23 cellular contexts compared by ENCODE assay signal in the genomic region with DNA sequence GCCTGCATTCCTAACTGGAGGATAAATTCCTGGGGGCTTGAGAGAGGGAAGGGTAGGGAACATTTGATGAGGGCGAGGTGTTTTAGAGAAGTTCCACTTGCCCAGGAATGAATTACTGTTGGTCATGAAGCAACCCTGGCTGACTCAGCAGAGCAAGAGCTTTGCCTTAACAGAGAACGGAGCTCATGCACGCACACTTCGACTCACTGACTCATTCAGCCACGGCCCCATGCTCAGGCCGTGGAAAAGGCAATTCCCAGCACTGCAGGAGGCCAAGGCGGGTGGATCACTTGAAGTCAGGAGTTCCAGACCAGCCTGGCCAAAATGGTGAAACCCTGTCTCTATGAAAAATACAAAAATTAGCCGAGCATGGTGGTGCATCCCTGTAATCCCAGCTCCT. TPM values are rescaled to one million over a fixed set of nuclear protein-coding genes. Genes with fewer than 3 reads are reported as not detected.
"Had no signal": no experiment of that assay in that cellular context is flagged by ENCODE, and none has a peak within 500 bp of the region (broad histone marks: within the 10 kb centered on the region; RNA-seq: fewer than 3 reads in every experiment).

No MANE protein-coding gene starts in this region.

RNA-seq across cellular contexts. Expression of a gene that starts 5.4 kb away (rescaled TPM):
- total RNA-seq: activated CD4-positive, alpha-beta memory T cell treated with anti-CD3 and anti-CD28 coated beads for 36 hours; activated CD4-positive, alpha-beta T cell treated with anti-CD3 and anti-CD28 coated beads, Interleukin-2, amount 10 ng/mL, durations not matched to agents 24 days and 14 days; activated naive CD4-positive, alpha-beta T cell treated with anti-CD3 and anti-CD28 coated beads for 36 hours; activated naive CD8-positive, alpha-beta T cell treated with anti-CD3 and anti-CD28 coated beads for 36 hours; activated T-helper 1 cell treated with anti-CD3 and anti-CD28 coated beads, Interleukin-12 subunit alpha, Interleukin-12 subunit beta, Interleukin-2, Interleukin-4 antibody, amounts not matched to agents 30 ng/mL and 10 ng/mL and 1 ng/mL, durations not matched to agents 14 hours and 24 hours and 36 hours; adrenal gland; aorta; body of pancreas; dermis blood vessel endothelial cell; esophagus squamous epithelium; glomerular endothelial cell; kidney epithelial cell; lower leg skin; pulmonary artery endothelial cell; right atrium auricular region; smooth muscle cell; stomach; thyroid gland had no signal
- polyA plus RNA-seq: aorta, smooth muscle cell, stomach had no signal

RNA-seq across cellular contexts. Expression of a gene that starts 25.9 kb away (rescaled TPM):
- total RNA-seq: activated CD4-positive, alpha-beta memory T cell treated with anti-CD3 and anti-CD28 coated beads for 36 hours; activated CD4-positive, alpha-beta T cell treated with anti-CD3 and anti-CD28 coated beads, Interleukin-2, amount 10 ng/mL, durations not matched to agents 24 days and 14 days; activated naive CD4-positive, alpha-beta T cell treated with anti-CD3 and anti-CD28 coated beads for 36 hours; activated naive CD8-positive, alpha-beta T cell treated with anti-CD3 and anti-CD28 coated beads for 36 hours; activated T-helper 1 cell treated with anti-CD3 and anti-CD28 coated beads, Interleukin-12 subunit alpha, Interleukin-12 subunit beta, Interleukin-2, Interleukin-4 antibody, amounts not matched to agents 30 ng/mL and 10 ng/mL and 1 ng/mL, durations not matched to agents 14 hours and 24 hours and 36 hours; aorta; body of pancreas; dermis blood vessel endothelial cell; esophagus squamous epithelium; glomerular endothelial cell; kidney epithelial cell; lower leg skin; omental fat pad; pulmonary artery endothelial cell; right atrium auricular region; smooth muscle cell; stomach; thyroid gland had no signal
- polyA plus RNA-seq: aorta, smooth muscle cell, stomach had no signal

RNA-seq across cellular contexts. Expression of a gene that starts 39.2 kb away (rescaled TPM):
- total RNA-seq: activated CD4-positive, alpha-beta memory T cell treated with anti-CD3 and anti-CD28 coated beads for 36 hours; activated CD4-positive, alpha-beta T cell treated with anti-CD3 and anti-CD28 coated beads, Interleukin-2, amount 10 ng/mL, durations not matched to agents 24 days and 14 days; activated naive CD4-positive, alpha-beta T cell treated with anti-CD3 and anti-CD28 coated beads for 36 hours; activated naive CD8-positive, alpha-beta T cell treated with anti-CD3 and anti-CD28 coated beads for 36 hours; aorta; body of pancreas; dermis blood vessel endothelial cell; esophagus squamous epithelium; kidney epithelial cell; lower leg skin; pulmonary artery endothelial cell; right atrium auricular region; smooth muscle cell; thyroid gland had no signal
- polyA plus RNA-seq: smooth muscle cell had no signal

RNA-seq across cellular contexts. Expression of a gene that starts 40.0 kb away (rescaled TPM):
- total RNA-seq: activated CD4-positive, alpha-beta memory T cell treated with anti-CD3 and anti-CD28 coated beads for 36 hours; activated CD4-positive, alpha-beta T cell treated with anti-CD3 and anti-CD28 coated beads, Interleukin-2, amount 10 ng/mL, durations not matched to agents 24 days and 14 days; activated CD8-positive, alpha-beta memory T cell treated with anti-CD3 and anti-CD28 coated beads for 36 hours; activated naive CD4-positive, alpha-beta T cell treated with anti-CD3 and anti-CD28 coated beads for 36 hours; activated naive CD8-positive, alpha-beta T cell treated with anti-CD3 and anti-CD28 coated beads for 36 hours; activated T-helper 1 cell treated with anti-CD3 and anti-CD28 coated beads, Interleukin-12 subunit alpha, Interleukin-12 subunit beta, Interleukin-2, Interleukin-4 antibody, amounts not matched to agents 30 ng/mL and 10 ng/mL and 1 ng/mL, durations not matched to agents 14 hours and 24 hours and 36 hours; adrenal gland; aorta; body of pancreas; dermis blood vessel endothelial cell; esophagus squamous epithelium; glomerular endothelial cell; heart right ventricle; kidney epithelial cell; lower leg skin; natural killer cell; omental fat pad; pulmonary artery endothelial cell; right atrium auricular region; smooth muscle cell; stomach; thyroid gland; upper lobe of left lung had no signal
- polyA plus RNA-seq: adrenal gland, aorta, heart right ventricle, smooth muscle cell, stomach had no signal

RNA-seq across cellular contexts. Expression of a gene that starts 52.0 kb away (rescaled TPM):
- total RNA-seq: activated CD4-positive, alpha-beta memory T cell treated with anti-CD3 and anti-CD28 coated beads for 36 hours; activated CD4-positive, alpha-beta T cell treated with anti-CD3 and anti-CD28 coated beads, Interleukin-2, amount 10 ng/mL, durations not matched to agents 24 days and 14 days; activated naive CD4-positive, alpha-beta T cell treated with anti-CD3 and anti-CD28 coated beads for 36 hours; activated naive CD8-positive, alpha-beta T cell treated with anti-CD3 and anti-CD28 coated beads for 36 hours; activated T-helper 1 cell treated with anti-CD3 and anti-CD28 coated beads, Interleukin-12 subunit alpha, Interleukin-12 subunit beta, Interleukin-2, Interleukin-4 antibody, amounts not matched to agents 30 ng/mL and 10 ng/mL and 1 ng/mL, durations not matched to agents 14 hours and 24 hours and 36 hours; aorta; body of pancreas; dermis blood vessel endothelial cell; esophagus squamous epithelium; glomerular endothelial cell; kidney epithelial cell; lower leg skin; pulmonary artery endothelial cell; right atrium auricular region; smooth muscle cell; stomach; thyroid gland had no signal
- polyA plus RNA-seq: aorta, heart right ventricle, smooth muscle cell, stomach had no signal
